19 cellular contexts compared by ENCODE assay signal in the genomic region with DNA sequence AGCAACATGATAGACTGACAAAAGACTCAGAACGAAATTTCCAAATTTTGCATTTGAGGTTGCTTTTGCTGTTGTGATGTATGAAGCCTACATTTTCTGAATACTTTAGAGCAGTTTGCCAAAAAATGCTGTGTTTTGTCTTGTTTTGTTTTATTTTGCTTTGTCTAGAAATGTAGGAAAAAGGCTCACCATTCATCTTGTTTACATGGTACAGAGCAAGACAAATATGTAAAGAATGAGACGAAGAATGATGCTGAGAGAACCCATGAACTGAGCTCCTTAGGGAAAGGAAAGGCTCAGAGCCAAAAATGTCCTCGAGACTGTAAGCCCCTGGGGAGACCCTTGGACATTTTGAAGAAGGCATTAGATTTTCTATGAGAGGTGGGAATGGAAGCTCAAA. TPM values are rescaled to one million over a fixed set of nuclear protein-coding genes. Genes with fewer than 3 reads are reported as not detected.
DNase-seq lines count a peak whose midpoint lies in the region; ATAC-seq, FAIRE-seq and TF ChIP-seq lines count a peak whose summit lies in the region.
"Had no signal": no experiment of that assay in that cellular context is flagged by ENCODE, and none has a peak within 500 bp of the region (broad histone marks: within the 10 kb centered on the region; RNA-seq: fewer than 3 reads in every experiment).

No MANE protein-coding gene starts in this region.

- intact Hi-C loops in IMR-90 (cut with micrococcal nuclease) = no loop called here

- H2BK5ac ChIP-seq in IMR-90 (ENCODE audit: low read depth, low read length, poor library complexity, severe bottlenecking) = no peak overlapping the region

- POLR2A ChIA-PET in IMR-90 (lab: Charles Lee; ENCODE audit: unreplicated experiment) = no interaction called here

- H3K4me1 ChIP-seq in IMR-90 (ENCODE audit: control insufficient read depth, insufficient read depth, low read length) (peaks cover 8% of the 10 kb centered on the region), astrocyte (ENCODE audit: insufficient read depth, low read length) (peaks cover 6% of the 10 kb centered on the region)

- H3K36me3 ChIP-seq in IMR-90 (ENCODE audit: control insufficient read depth, insufficient read depth, low read length) = no peaks in the 10 kb centered on the region
- no peaks in the 10 kb centered on the region for H3K36me3 ChIP-seq in astrocyte (ENCODE audit: insufficient read depth, low read length)
- H3K36me3 ChIP-seq: MG63 had no signal

- CTCF ChIA-PET in IMR-90 (lab: Yijun Ruan, JAX) = no interaction called here

- no peak overlapping the region for H3K14ac ChIP-seq in IMR-90 (replicated peaks; ENCODE audit: low read depth, low read length)

- in situ Hi-C loops in IMR-90 (cut with MboI; ENCODE audit: low sequenced_read_pairs) = no loop called here

- H4K91ac ChIP-seq in IMR-90 (ENCODE audit: insufficient read depth, low read depth, low read length) = peak overlapping the region; percentile 44; the same call in 1 of the 2 replicates

- H4K5ac ChIP-seq in IMR-90 (ENCODE audit: low read depth, low read length) = no peak overlapping the region

- H3K27ac ChIP-seq in IMR-90 (ENCODE audit: insufficient read depth, low read length) (no peak overlapping the region), astrocyte (ENCODE audit: low read depth, low read length) (no peak overlapping the region)
- H3K27ac ChIP-seq: GM23248, KMS-11 had no signal

- no peak overlapping the region; a peak in 1 of 4 replicates for H4K8ac ChIP-seq in IMR-90 (ENCODE audit: low read depth in 2 of 2, low read length in 2 of 2)

- H3K9ac ChIP-seq in IMR-90 (ENCODE audit: low read depth, low read length) (no peak overlapping the region), astrocyte (ENCODE audit: low read length) (no peak overlapping the region)
- H3K9ac ChIP-seq: GM23248, KMS-11 had no signal

- 0 out of 2 replicates have a peak overlapping the region, but pooled peaks have one; percentile 18 for H3K56ac ChIP-seq in IMR-90 (ENCODE audit: extremely low read depth, insufficient read depth, low read length)

- peak overlapping the region; percentile 89 for H3K27ac Mint-ChIP-seq in astrocyte (ENCODE audit: unreplicated experiment)
- H3K27ac Mint-ChIP-seq: CD8-positive, alpha-beta T cell had no signal

- H3K4me2 ChIP-seq in IMR-90 (ENCODE audit: low read depth, low read length) (0 out of 2 replicates have a peak overlapping the region, but pooled peaks have one; percentile 13), astrocyte (ENCODE audit: low read length) (peak overlapping the region; percentile 10)
- H3K4me2 ChIP-seq: KMS-11 had no signal

- no peak for DNase-seq in IMR-90
- peak; percentile 47 for DNase-seq in astrocyte (ENCODE audit: low read depth)
- peak; percentile 45 for DNase-seq in fibroblast of pulmonary artery (ENCODE audit: low read depth)
- DNase-seq in retinal pigment epithelial cell (ENCODE audit: low read depth) = peak; percentile 38
- no peak for DNase-seq in UCSD-AML1 (lab: John Stamatoyannopoulos, UW; ENCODE audit: unreplicated experiment)
- no peak for DNase-seq in activated T-cell treated with anti-CD3 and anti-CD28 coated beads, Interleukin-2, amount 50 U/mL, for 4 hours
- no peak for DNase-seq in anterior cingulate cortex (lab: John Stamatoyannopoulos, UW)
- DNase-seq: ACHN; CD8-positive, alpha-beta T cell; MG63; NCI-H1092 treated with DMSO at 0.1 percent for 48 hours; NCI-H1694; NCI-H446 treated with DMSO at 0.1 percent for 48 hours; NCI-H774; SHP77 had no signal

- 60% methylated on average over 1 of the region's 3 CpGs; no CpG with 5 or more reads in 1 of the 2 experiments for WGBS in IMR-90 (ENCODE audit: extremely low coverage in 2 of 2, insufficient read length in 1 of 2), 2 experiments

- peaks cover 32% of the 10 kb centered on the region for H3K4me1 Mint-ChIP-seq in astrocyte (ENCODE audit: low read depth, unreplicated experiment)
- no peaks in the 10 kb centered on the region for H3K4me1 Mint-ChIP-seq in activated T-cell treated with anti-CD3 and anti-CD28 coated beads, Interleukin-2, amount 50 U/mL, for 4 hours (ENCODE audit: low read depth)

- H3K9me1 ChIP-seq in IMR-90 (ENCODE audit: insufficient read depth, low read length) = peaks cover 3% of the 10 kb centered on the region; the same call in 1 of the 2 replicates

- no peaks in the 10 kb centered on the region for H4K20me1 ChIP-seq in IMR-90 (ENCODE audit: insufficient read depth, low read length)
- H4K20me1 ChIP-seq in astrocyte (ENCODE audit: insufficient read depth, low read length) = no peaks in the 10 kb centered on the region

- TF ChIP-seq CTCF in IMR-90 (conservative IDR thresholded peaks at IDR 0.05; ENCODE audit: low read depth, low read length) = no peak
- no peak for TF ChIP-seq CTCF in astrocyte (IDR thresholded peaks at IDR 0.05; ENCODE audit: insufficient read depth, low read depth, low read length)
- no peak for TF ChIP-seq CTCF in fibroblast of pulmonary artery (IDR thresholded peaks at IDR 0.05; ENCODE audit: low read length, missing control alignments)
- no peak for TF ChIP-seq CTCF in retinal pigment epithelial cell (conservative IDR thresholded peaks at IDR 0.05; ENCODE audit: low read depth, low read length)

- dilution Hi-C loops in IMR-90 (cut with HindIII; ENCODE audit: low sequenced_read_pairs, unreplicated experiment) = no loop called here

- H2AFZ ChIP-seq in IMR-90 (replicated peaks; ENCODE audit: low read length, poor library complexity) = no peak overlapping the region
- no peak overlapping the region for H2AFZ ChIP-seq in astrocyte (ENCODE audit: low read depth, low read length)
- H2AFZ ChIP-seq: GM23248 had no signal

- H3K79me2 ChIP-seq in astrocyte (ENCODE audit: insufficient read depth, low read length) = no peaks in the 10 kb centered on the region

- H3K4me3 ChIP-seq in IMR-90 (ENCODE audit: insufficient read depth, low read depth, low read length) (no peak overlapping the region), astrocyte (ENCODE audit: insufficient read depth, low read depth, low read length) (no peak overlapping the region), fibroblast of pulmonary artery (replicated peaks; ENCODE audit: low read depth, low read length) (no peak overlapping the region), retinal pigment epithelial cell (ENCODE audit: low read length) (no peak overlapping the region)
- H3K4me3 ChIP-seq: GM23248, MG63 had no signal

- no peak overlapping the region for H2AK9ac ChIP-seq in IMR-90 (replicated peaks; ENCODE audit: low read depth, low read length, poor library complexity)

- peak overlapping the region; percentile 36; the same call in 1 of the 2 replicates for H2BK20ac ChIP-seq in IMR-90 (ENCODE audit: low read depth, low read length)

- H3K79me1 ChIP-seq in IMR-90 (ENCODE audit: low read depth in 1 of 2, low read length in 2 of 2) = no peaks in the 10 kb centered on the region

- no peak overlapping the region for H3K4me3 Mint-ChIP-seq in astrocyte (ENCODE audit: unreplicated experiment)
- no peak overlapping the region for H3K4me3 Mint-ChIP-seq in activated T-cell treated with anti-CD3 and anti-CD28 coated beads, Interleukin-2, amount 50 U/mL, for 4 hours
- H3K4me3 Mint-ChIP-seq: CD8-positive, alpha-beta T cell had no signal

- no peak for TF ChIP-seq POLR2A in IMR-90 (IDR thresholded peaks at IDR 0.05; ENCODE audit: low read depth, low read length)

- FAIRE-seq in astrocyte (lab: Jason Lieb, UNC) = no peak

- H3K4ac ChIP-seq in IMR-90 (ENCODE audit: low read depth, low read length) = 0 out of 2 replicates have a peak overlapping the region, but pooled peaks have one; percentile 27

- BruUV-seq in IMR-90 (replicated peaks; lab: Mats Ljungman, UMichigan) = no TSS peak

- peak overlapping the region; percentile 4; the same call in 1 of the 2 replicates for H2BK120ac ChIP-seq in IMR-90 (ENCODE audit: low read depth, low read length)

- H3K23ac ChIP-seq in IMR-90 (ENCODE audit: low read depth, low read length) = no peak overlapping the region

- no peaks in the 10 kb centered on the region for H3K9me3 ChIP-seq in IMR-90 (ENCODE audit: control insufficient read depth, insufficient read depth, low read length)
- no peaks in the 10 kb centered on the region for H3K9me3 ChIP-seq in astrocyte (ENCODE audit: insufficient read depth, low read depth, low read length)
- H3K9me3 ChIP-seq: MG63 had no signal

- no peaks in the 10 kb centered on the region for H3K27me3 Mint-ChIP-seq in astrocyte (ENCODE audit: low read depth, unreplicated experiment)
- peaks cover 2% of the 10 kb centered on the region for H3K27me3 Mint-ChIP-seq in activated T-cell treated with anti-CD3 and anti-CD28 coated beads, Interleukin-2, amount 50 U/mL, for 4 hours (ENCODE audit: low read depth)

- no peak overlapping the region for H3K18ac ChIP-seq in IMR-90 (ENCODE audit: low read depth, low read length)

- no peaks in the 10 kb centered on the region for H3K36me3 Mint-ChIP-seq in astrocyte (ENCODE audit: low read depth, unreplicated experiment)
- H3K36me3 Mint-ChIP-seq in activated T-cell treated with anti-CD3 and anti-CD28 coated beads, Interleukin-2, amount 50 U/mL, for 4 hours (ENCODE audit: insufficient read depth) = no peaks in the 10 kb centered on the region
- H3K36me3 Mint-ChIP-seq: CD8-positive, alpha-beta T cell had no signal

- no peak overlapping the region for H2BK15ac ChIP-seq in IMR-90 (ENCODE audit: low read depth, low read length)

- H3K9me3 Mint-ChIP-seq in astrocyte (ENCODE audit: unreplicated experiment) = peaks cover 2% of the 10 kb centered on the region
- no peaks in the 10 kb centered on the region for H3K9me3 Mint-ChIP-seq in activated T-cell treated with anti-CD3 and anti-CD28 coated beads, Interleukin-2, amount 50 U/mL, for 4 hours
- H3K9me3 Mint-ChIP-seq: CD8-positive, alpha-beta T cell had no signal

- no peak for TF ChIP-seq RAD21 in IMR-90 (IDR thresholded peaks at IDR 0.05; ENCODE audit: low read length)

- H3K27me3 ChIP-seq in IMR-90 (ENCODE audit: control insufficient read depth, insufficient read depth, low read length) (no peaks in the 10 kb centered on the region), astrocyte (ENCODE audit: insufficient read depth, low read length) (no peaks in the 10 kb centered on the region)
- H3K27me3 ChIP-seq: MG63 had no signal

- H2AK5ac ChIP-seq in IMR-90 (ENCODE audit: low read depth, low read length) = no peak overlapping the region

- peak; percentile 75 for ATAC-seq in IMR-90 (ENCODE audit: low read depth)
- no peak for ATAC-seq in activated T-cell treated with anti-CD3 and anti-CD28 coated beads, Interleukin-2, amount 50 U/mL, for 4 hours
- ATAC-seq: CD8-positive, alpha-beta T cell; HCT116; Panc1 had no signal

RNA-seq across cellular contexts. Expression of gene SPART, which starts 6.8 kb away (rescaled TPM):
- 86.4 and 110 TPM in 2 replicates for total RNA-seq in IMR-90 (2012; rRNA removed)
- polyA plus RNA-seq in IMR-90 (2012; rRNA removed) = 34.2 and 43.8 TPM in 2 replicates
- 9.1 and 12.6 TPM in 2 replicates for polyA plus RNA-seq in IMR-90 (2012; cell fraction: cytosol; rRNA removed)
- 9.9 and 80.4 TPM in 2 replicates for polyA plus RNA-seq in IMR-90 (2012; cell fraction: nucleus; rRNA removed; ENCODE audit: low replicate concordance)
- total RNA-seq in astrocyte = 47.7 and 50.6 TPM in 2 replicates
- total RNA-seq in activated T-cell treated with anti-CD3 and anti-CD28 coated beads, Interleukin-2, amount 50 U/mL, for 4 hours = 10 to 100 TPM; 28.5 to 32.8 (median 30.6) TPM

RNA-seq across cellular contexts. Expression of gene CCDC169, which starts 55.4 kb away (rescaled TPM):
- total RNA-seq in IMR-90 (2012; rRNA removed) (0.54 and 0.83 TPM in 2 replicates), astrocyte (0.62 and 0.98 TPM in 2 replicates)
- polyA plus RNA-seq in IMR-90 (2012; rRNA removed) = 0.62 TPM in 2 replicates
- 0.10 TPM in 2 replicates for polyA plus RNA-seq in IMR-90 (2012; cell fraction: cytosol; rRNA removed)
- polyA plus RNA-seq in IMR-90 (2012; cell fraction: nucleus; rRNA removed; ENCODE audit: low replicate concordance) = 0.08 and 0.56 TPM in 2 replicates
- under 1 TPM in 1 of 3 donors, not detected in 2; 0.76 TPM for total RNA-seq in activated T-cell treated with anti-CD3 and anti-CD28 coated beads, Interleukin-2, amount 50 U/mL, for 4 hours
- total RNA-seq: CD8-positive, alpha-beta T cell had no signal

Comparison
In these comparisons a context has a peak if more than half of its experiments do, and no peak if none do; other contexts are left out.
1. DNase-seq: peak in astrocyte (single experiment), fibroblast of pulmonary artery (single experiment) and retinal pigment epithelial cell (single experiment); none in IMR-90 (single experiment), UCSD-AML1 (single experiment), activated T-cell treated with anti-CD3 and anti-CD28 coated beads, Interleukin-2, amount 50 U/mL, for 4 hours (single experiment) and anterior cingulate cortex (0 of 58).